In genomic region chr3:13040381-13041074, GRCh38 we compare ENCODE assay signal across 8 cellular contexts. TPM values are rescaled to one million over a fixed set of nuclear protein-coding genes. Genes with fewer than 3 reads are reported as not detected.
DNase-seq lines count a peak whose midpoint lies in the region; ATAC-seq, FAIRE-seq and TF ChIP-seq lines count a peak whose summit lies in the region.

No MANE protein-coding gene starts in this region.

- ATAC-seq in GM21360 (IDR thresholded peaks at IDR 0.05; ENCODE audit: unreplicated experiment) (peak; percentile 86), HG03457 (IDR thresholded peaks at IDR 0.05; ENCODE audit: unreplicated experiment) (peak; percentile 90)

- peak; percentile 74 for FAIRE-seq in GM12892 (lab: Jason Lieb, UNC)

- TF ChIP-seq POLR2A in GM12892 (IDR thresholded peaks at IDR 0.05; ENCODE audit: low read depth, low read length), result no peak

- DNase-seq in GM12892 (ENCODE audit: insufficient read length) (peak; percentile 79), activated gamma-delta T cell treated with Interleukin-2 at 50 U/mL for 16 hours (peak; percentile 51), NCI-H146 (lab: John Stamatoyannopoulos, UW) (no peak), GM03348 (ENCODE audit: low spot score) (no peak), putamen (ENCODE audit: low spot score) (no peak)
- DNase-seq in stimulated activated CD8-positive, alpha-beta memory T cell treated with anti-CD3 and anti-CD28 coated beads, Interleukin-7, amount 100 ng/mL, for 4 hours (ENCODE audit: low read depth in 2 of 2), result peak; percentile 44 to 61

RNA-seq across cellular contexts. Expression of gene IQSEC1, which starts 32.7 kb away (rescaled TPM):
- polyA plus RNA-seq in GM12892 (2012; ENCODE audit: missing spikeins), result 11.1 TPM

Comparison
In these comparisons a context has a peak if more than half of its experiments do, and no peak if none do; other contexts are left out.
1. DNase-seq: peak in GM12892 (single experiment), activated gamma-delta T cell treated with Interleukin-2 at 50 U/mL for 16 hours (single experiment) and stimulated activated CD8-positive, alpha-beta memory T cell treated with anti-CD3 and anti-CD28 coated beads, Interleukin-7, amount 100 ng/mL, for 4 hours (2 of 2); none in NCI-H146 (single experiment), GM03348 (single experiment) and putamen (single experiment).